ENCODE assay signal across 7 cellular contexts in genomic region chr15:31328425-31328998, GRCh38. TPM values are rescaled to one million over a fixed set of nuclear protein-coding genes. Genes with fewer than 3 reads are reported as not detected.
A peak's percentile ranks its signal among the peaks of the same experiment; 100 is the strongest.
DNase-seq lines count a peak whose midpoint lies in the region; ATAC-seq, FAIRE-seq and TF ChIP-seq lines count a peak whose summit lies in the region.

No MANE protein-coding gene starts in this region.

- no peaks in the 10 kb centered on the region for H3K9me3 Mint-ChIP-seq in activated naive CD4-positive, alpha-beta T cell treated with anti-CD3 and anti-CD28 coated beads for 36 hours

- H3K27ac Mint-ChIP-seq in activated naive CD4-positive, alpha-beta T cell treated with anti-CD3 and anti-CD28 coated beads for 36 hours, result peak overlapping the region; percentile 89

- 0 to 3% methylated on average over 29 to 35 of the region's 35 CpGs for WGBS in GM23248 (ENCODE audit: low coverage in 1 of 2, low lambda C conversion rate in 2 of 2, missing lambda C conversion rate in 2 of 2), 2 experiments
- under 1% methylated on average over 35 of the region's 35 CpGs for WGBS in right cardiac atrium
- WGBS in small intestine, 3 donors, result 0 to 1% (median 0%) methylated on average over 35 of the region's 35 CpGs

- no peaks in the 10 kb centered on the region for H4K20me1 ChIP-seq in GM23248 (ENCODE audit: insufficient read depth)

- H3K4me3 ChIP-seq in GM23248 (peak overlapping the region; percentile 80), Peyer's patch (peak overlapping the region; percentile 71 to 95 (median 79)), right cardiac atrium (ENCODE audit: low read length) (peak overlapping the region; percentile 96), small intestine (ENCODE audit: low read depth in 1 of 2, low read length in 2 of 2) (peak overlapping the region; percentile 73 to 94)

- H3K36me3 ChIP-seq in GM23248 (ENCODE audit: low read depth) (no peaks in the 10 kb centered on the region), Peyer's patch (no peaks in the 10 kb centered on the region), small intestine (ENCODE audit: control insufficient read depth in 2 of 2, insufficient read depth in 2 of 2, low read length in 2 of 2) (no peaks in the 10 kb centered on the region)

- intact Hi-C loops in activated naive CD4-positive, alpha-beta T cell treated with anti-CD3 and anti-CD28 coated beads for 36 hours (cut with micrococcal nuclease), result loop anchor here (1.0 to 5.0 kb wide), 5 partner anchors 19 to 336 kb away; partner anchors contain the start of gene MTMR10
- intact Hi-C loops in right cardiac atrium (cut with DNase I), result loop anchor here in 3 of 4 donors (5.0 to 10.0 kb wide), 5 partner anchors 34 to 156 kb away; no protein-coding TSS in a partner anchor

- in situ Hi-C loops in GM23248 (cut with MboI), result no loop called here

- H3K4me1 ChIP-seq in GM23248 (ENCODE audit: insufficient read depth) (0 out of 2 replicates have a peak, but pooled peaks cover 5% of the 10 kb centered on the region), Peyer's patch (peaks cover 0 to 48% (median 24%) of the 10 kb centered on the region in 4 donors), right cardiac atrium (ENCODE audit: control insufficient read depth, insufficient read depth, low read length) (peaks cover 19% of the 10 kb centered on the region), small intestine (ENCODE audit: control insufficient read depth in 2 of 2, insufficient read depth in 1 of 2, low read depth in 1 of 2, low read length in 1 of 2) (peaks cover 21 to 27% of the 10 kb centered on the region in 2 donors)

- no peak for FAIRE-seq in small intestine (lab: Jason Lieb, UNC)

- no peak for TF ChIP-seq POLR2A in Peyer's patch (IDR thresholded peaks at IDR 0.05)

- H3K27ac ChIP-seq in GM23248 (peak overlapping the region; percentile 93), Peyer's patch (peak overlapping the region; percentile 99 to 100 (median 100)), right cardiac atrium (ENCODE audit: low read length) (peak overlapping the region; percentile 96), small intestine (ENCODE audit: low read depth in 1 of 2, low read length in 1 of 2) (peak overlapping the region; percentile 100)

- DNase-seq in GM23248 (peak; percentile 89), Peyer's patch (peak in 1 of 3 donors; percentile 57), right cardiac atrium (peak in 1 of 3 donors; percentile 86), small intestine (no peak), NCI-H2107 treated with DMSO at 0.1 percent for 48 hours (lab: John Stamatoyannopoulos, UW; ENCODE audit: unreplicated experiment) (no peak)
- peak; percentile 88 for DNase-seq in activated naive CD4-positive, alpha-beta T cell treated with anti-CD3 and anti-CD28 coated beads for 36 hours

- ATAC-seq in right cardiac atrium (peak; percentile 2 to 14), HG03097 (IDR thresholded peaks at IDR 0.05; ENCODE audit: low FRiP score, unreplicated experiment) (no peak)

- peak overlapping the region; percentile 91 for H3K9ac ChIP-seq in GM23248

- H3K4me1 Mint-ChIP-seq in activated naive CD4-positive, alpha-beta T cell treated with anti-CD3 and anti-CD28 coated beads for 36 hours (ENCODE audit: low read depth), result peaks cover 52% of the 10 kb centered on the region

- H3K27me3 ChIP-seq in GM23248 (replicated peaks; ENCODE audit: insufficient read depth) (no peaks in the 10 kb centered on the region), Peyer's patch (no peaks in the 10 kb centered on the region), right cardiac atrium (ENCODE audit: control insufficient read depth, insufficient read depth) (no peaks in the 10 kb centered on the region), small intestine (ENCODE audit: control insufficient read depth in 2 of 2, insufficient read depth in 2 of 2, low read length in 2 of 2) (no peaks in the 10 kb centered on the region)

- H3K9me3 ChIP-seq in GM23248 (ENCODE audit: low read depth) (no peaks in the 10 kb centered on the region), Peyer's patch (no peaks in the 10 kb centered on the region), right cardiac atrium (ENCODE audit: control insufficient read depth, low read length) (no peaks in the 10 kb centered on the region), small intestine (ENCODE audit: control insufficient read depth, low read depth) (no peaks in the 10 kb centered on the region)

- no peak for TF ChIP-seq CTCF in Peyer's patch (IDR thresholded peaks at IDR 0.05)

- H3K79me2 ChIP-seq in GM23248 (ENCODE audit: insufficient read depth), result peaks cover 55% of the 10 kb centered on the region

- CTCF ChIA-PET in activated naive CD4-positive, alpha-beta T cell treated with anti-CD3 and anti-CD28 coated beads for 36 hours (lab: Charles Lee), result interaction anchor here (0.7 to 2.5 kb wide), 6 partner anchors 14 to 160 kb away, joined by 3 to 7 read pairs (median 4); no protein-coding TSS in a partner anchor

- H3F3A ChIP-seq in GM23248 (ENCODE audit: insufficient read depth), result 0 out of 2 replicates have a peak, but pooled peaks cover 6% of the 10 kb centered on the region

- peak overlapping the region; percentile 86 for H3K4me3 Mint-ChIP-seq in activated naive CD4-positive, alpha-beta T cell treated with anti-CD3 and anti-CD28 coated beads for 36 hours

- peak overlapping the region; percentile 99 for H3K4me2 ChIP-seq in GM23248 (ENCODE audit: unreplicated experiment)

- no peaks in the 10 kb centered on the region for H3K9me2 ChIP-seq in GM23248 (ENCODE audit: insufficient read depth)

- H2AFZ ChIP-seq in GM23248, result peak overlapping the region; percentile 50

- H3K36me3 Mint-ChIP-seq in activated naive CD4-positive, alpha-beta T cell treated with anti-CD3 and anti-CD28 coated beads for 36 hours (ENCODE audit: low read depth), result peaks cover 12% of the 10 kb centered on the region

- H3K27me3 Mint-ChIP-seq in activated naive CD4-positive, alpha-beta T cell treated with anti-CD3 and anti-CD28 coated beads for 36 hours (ENCODE audit: low read depth), result no peaks in the 10 kb centered on the region

RNA-seq across cellular contexts. Expression of gene KLF13, which starts 1.9 kb away (rescaled TPM):
- total RNA-seq in GM23248 (2014; rRNA removed; shearing (Covaris generic)), result 27.8 and 38.9 TPM in 2 replicates
- 8.0 and 9.1 TPM in 2 replicates for polyA plus RNA-seq in GM23248 (2016; fragmentation: Nextera tagmentation; extraction: Ambion mirVana)
- 10 to 100 TPM; 51.2 to 80.4 (median 75.6) TPM for total RNA-seq in Peyer's patch
- 100 to 1,000 TPM; 115 to 121 TPM for total RNA-seq in activated naive CD4-positive, alpha-beta T cell treated with anti-CD3 and anti-CD28 coated beads for 36 hours
- 100 to 1,000 TPM in 2 of 4 donors, 10 to 100 TPM in 2; 42.3 to 108 (median 88.2) TPM for total RNA-seq in right cardiac atrium
- polyA plus RNA-seq in right cardiac atrium, result 52.7 TPM
- polyA plus RNA-seq in small intestine, result 10 to 100 TPM; 50.6 to 61.3 (median 51.9) TPM

Comparison
In these comparisons a context has a peak if more than half of its experiments do, and no peak if none do; other contexts are left out.
1. DNase-seq: peak in GM23248 (single experiment) and activated naive CD4-positive, alpha-beta T cell treated with anti-CD3 and anti-CD28 coated beads for 36 hours (single experiment); none in small intestine (single experiment) and NCI-H2107 treated with DMSO at 0.1 percent for 48 hours (single experiment).
2. Peak in every context shown above with its lines, with median percentiles within 50 percentile points of each other: H3K27ac ChIP-seq and H3K4me3 ChIP-seq.